ENCODE assay signal across 1 cellular context in the genomic region with DNA sequence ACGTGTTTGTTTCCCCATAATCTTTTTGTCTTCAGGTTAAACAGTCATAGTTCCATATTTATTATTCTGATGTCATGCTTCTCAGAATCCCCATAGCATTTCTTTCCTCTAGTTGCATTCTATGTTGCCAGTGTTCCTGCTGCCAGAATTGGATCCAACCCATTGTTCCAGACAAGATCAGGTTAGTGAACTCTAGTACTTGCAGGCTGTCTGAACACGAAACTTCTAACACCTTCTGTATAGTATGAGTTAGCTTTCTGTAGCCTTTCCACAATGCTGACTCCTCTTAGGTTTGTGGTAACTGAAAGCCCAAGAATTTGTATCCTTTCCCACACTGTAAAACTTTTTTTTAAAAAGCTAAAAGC.
TF ChIP-seq lines count a peak whose summit lies in the region.

No MANE protein-coding gene starts in this region.

TF ChIP-seq in A549, 52 proteins besides CTCF, POLR2A, EP300 and RAD21 (continued from another document):
- TF ChIP-seq, protein P1, sequence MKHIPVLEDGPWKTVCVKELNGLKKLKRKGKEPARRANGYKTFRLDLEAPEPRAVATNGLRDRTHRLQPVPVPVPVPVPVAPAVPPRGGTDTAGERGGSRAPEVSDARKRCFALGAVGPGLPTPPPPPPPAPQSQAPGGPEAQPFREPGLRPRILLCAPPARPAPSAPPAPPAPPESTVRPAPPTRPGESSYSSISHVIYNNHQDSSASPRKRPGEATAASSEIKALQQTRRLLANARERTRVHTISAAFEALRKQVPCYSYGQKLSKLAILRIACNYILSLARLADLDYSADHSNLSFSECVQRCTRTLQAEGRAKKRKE (CRISPR knock-in tag; IDR thresholded peaks at IDR 0.05; ENCODE audit: low read depth): no peak
- no peak for TF ChIP-seq NFE2L2 (conservative IDR thresholded peaks at IDR 0.05; ENCODE audit: low read length)
- TF ChIP-seq RNF2 (IDR thresholded peaks at IDR 0.05; ENCODE audit: borderline replicate concordance, low read depth): no peak
- TF ChIP-seq HOXB5 (CRISPR knock-in tag; IDR thresholded peaks at IDR 0.05): no peak
- no peak for TF ChIP-seq KDM1A (IDR thresholded peaks at IDR 0.05; ENCODE audit: low read depth)
